25 cellular contexts compared by ENCODE assay signal in genomic region chr1:235725493-235725892, GRCh38.
DNase-seq lines count a peak whose midpoint lies in the region; ATAC-seq lines count a peak whose summit lies in the region.
"Had no signal": no experiment of that assay in that cellular context is flagged by ENCODE, and none has a peak within 500 bp of the region (broad histone marks: within the 10 kb centered on the region; RNA-seq: fewer than 3 reads in every experiment).

No MANE protein-coding gene starts in this region.

- no peak for ATAC-seq in activated T-cell treated with anti-CD3 and anti-CD28 coated beads, Interleukin-2, amount 50 U/mL, for 4 hours
- no peak for ATAC-seq in left ventricle myocardium superior
- ATAC-seq: activated naive CD4-positive, alpha-beta T cell treated with anti-CD3 and anti-CD28 coated beads, Interleukin-2, amount 50 U/mL, for 72 hours; activated T-helper 17 cell treated with anti-CD3 and anti-CD28 coated beads, Interleukin-2, amount 50 U/mL, for 72 hours; T-helper 17 cell had no signal

- H3K4me3 ChIP-seq in adipocyte (ENCODE audit: low read length): no peak overlapping the region
- H3K4me3 ChIP-seq: ascending aorta, BLaER1, lung, prostate gland had no signal

- no peaks in the 10 kb centered on the region for H3K4me1 Mint-ChIP-seq in activated T-cell treated with anti-CD3 and anti-CD28 coated beads, Interleukin-2, amount 50 U/mL, for 24 hours (ENCODE audit: low read depth)
- H3K4me1 Mint-ChIP-seq in activated T-cell treated with anti-CD3 and anti-CD28 coated beads, Interleukin-2, amount 50 U/mL, for 4 hours (ENCODE audit: low read depth): no peaks in the 10 kb centered on the region
- H3K4me1 Mint-ChIP-seq: activated CD4-positive, alpha-beta T cell treated with anti-CD3 and anti-CD28 coated beads, Interleukin-2, amount 10 ng/mL, durations not matched to agents 7 days and 5 days; activated T-helper 17 cell treated with anti-CD3 and anti-CD28 coated beads, Interleukin-2, amount 50 U/mL, for 72 hours; T-helper 17 cell had no signal

- H3K36me3 Mint-ChIP-seq in activated T-cell treated with anti-CD3 and anti-CD28 coated beads, Interleukin-2, amount 50 U/mL, for 24 hours (ENCODE audit: low read depth): peaks cover 37% of the 10 kb centered on the region
- H3K36me3 Mint-ChIP-seq in activated T-cell treated with anti-CD3 and anti-CD28 coated beads, Interleukin-2, amount 50 U/mL, for 4 hours (ENCODE audit: insufficient read depth): peaks cover 26% of the 10 kb centered on the region

- peak overlapping the region; percentile 42 for H3K27ac Mint-ChIP-seq in activated T-cell treated with anti-CD3 and anti-CD28 coated beads, Interleukin-2, amount 50 U/mL, for 24 hours
- H3K27ac Mint-ChIP-seq: activated CD4-positive, alpha-beta T cell treated with anti-CD3 and anti-CD28 coated beads, Interleukin-2, amount 10 ng/mL, durations not matched to agents 7 days and 5 days; activated T-helper 17 cell treated with anti-CD3 and anti-CD28 coated beads, Interleukin-2, amount 50 U/mL, for 72 hours; T-helper 17 cell had no signal

- DNase-seq in activated T-cell treated with anti-CD3 and anti-CD28 coated beads, Interleukin-2, amount 50 U/mL, for 24 hours: no peak
- DNase-seq in activated T-cell treated with anti-CD3 and anti-CD28 coated beads, Interleukin-2, amount 50 U/mL, for 4 hours: no peak
- DNase-seq in adipocyte (ENCODE audit: low read depth) (peak; percentile 38), kidney tubule cell (ENCODE audit: low spot score) (peak; percentile 42), smooth muscle cell of the brain vasculature (ENCODE audit: low read depth, low spot score) (peak; percentile 20), left ventricle myocardium superior (no peak), caudate nucleus (lab: John Stamatoyannopoulos, UW) (no peak)
- no peak for DNase-seq in stimulated activated naive CD4-positive, alpha-beta T cell treated with Interleukin-2 at 50 U/mL for 16 hours (lab: John Stamatoyannopoulos, UW)
- DNase-seq: 8988T; activated CD4-positive, alpha-beta T cell treated with anti-CD3 and anti-CD28 coated beads, Interleukin-2, amount 10 ng/mL, durations not matched to agents 7 days and 5 days; Calu3; cerebellar nuclear complex; effector CD8-positive, alpha-beta T cell; foreskin melanocyte; hippocampal formation; Kasumi-1; NCI-H1048; NCI-H2029; T-helper 17 cell had no signal

- peak overlapping the region; percentile 31 for H3K9ac ChIP-seq in adipocyte (ENCODE audit: low read length)
- H3K9ac ChIP-seq: BLaER1 had no signal

- H3K4me1 ChIP-seq in adipocyte (ENCODE audit: control insufficient read depth, insufficient read depth, low read length): peaks cover 6% of the 10 kb centered on the region
- H3K4me1 ChIP-seq: ascending aorta, BLaER1, prostate gland had no signal

- H3K9me3 Mint-ChIP-seq in activated T-cell treated with anti-CD3 and anti-CD28 coated beads, Interleukin-2, amount 50 U/mL, for 24 hours: no peaks in the 10 kb centered on the region
- H3K9me3 Mint-ChIP-seq in activated T-cell treated with anti-CD3 and anti-CD28 coated beads, Interleukin-2, amount 50 U/mL, for 4 hours: no peaks in the 10 kb centered on the region
- H3K9me3 Mint-ChIP-seq: activated CD4-positive, alpha-beta T cell treated with anti-CD3 and anti-CD28 coated beads, Interleukin-2, amount 10 ng/mL, durations not matched to agents 7 days and 5 days; activated naive CD4-positive, alpha-beta T cell treated with anti-CD3 and anti-CD28 coated beads, Interleukin-2, amount 50 U/mL, for 72 hours; activated T-helper 17 cell treated with anti-CD3 and anti-CD28 coated beads, Interleukin-2, amount 50 U/mL, for 72 hours had no signal

- no peak overlapping the region for H3K4me3 Mint-ChIP-seq in activated T-cell treated with anti-CD3 and anti-CD28 coated beads, Interleukin-2, amount 50 U/mL, for 24 hours
- H3K4me3 Mint-ChIP-seq in activated T-cell treated with anti-CD3 and anti-CD28 coated beads, Interleukin-2, amount 50 U/mL, for 4 hours: no peak overlapping the region
- H3K4me3 Mint-ChIP-seq: activated CD4-positive, alpha-beta T cell treated with anti-CD3 and anti-CD28 coated beads, Interleukin-2, amount 10 ng/mL, durations not matched to agents 7 days and 5 days; activated T-helper 17 cell treated with anti-CD3 and anti-CD28 coated beads, Interleukin-2, amount 50 U/mL, for 72 hours; T-helper 17 cell had no signal

- H3K27me3 ChIP-seq in adipocyte (replicated peaks; ENCODE audit: control insufficient read depth, insufficient read depth, low read length): no peaks in the 10 kb centered on the region
- H3K27me3 ChIP-seq: ascending aorta, BLaER1 had no signal

- intact Hi-C loops in left ventricle myocardium superior (cut with micrococcal nuclease): no loop called here

- H3K36me3 ChIP-seq in adipocyte (ENCODE audit: control insufficient read depth, insufficient read depth, low read length, severe bottlenecking): peaks cover 68% of the 10 kb centered on the region
- H3K36me3 ChIP-seq: prostate gland had no signal

- H3K27me3 Mint-ChIP-seq in activated T-cell treated with anti-CD3 and anti-CD28 coated beads, Interleukin-2, amount 50 U/mL, for 24 hours: no peaks in the 10 kb centered on the region
- no peaks in the 10 kb centered on the region for H3K27me3 Mint-ChIP-seq in activated T-cell treated with anti-CD3 and anti-CD28 coated beads, Interleukin-2, amount 50 U/mL, for 4 hours (ENCODE audit: low read depth)
- H3K27me3 Mint-ChIP-seq: activated CD4-positive, alpha-beta T cell treated with anti-CD3 and anti-CD28 coated beads, Interleukin-2, amount 10 ng/mL, durations not matched to agents 7 days and 5 days; activated T-helper 17 cell treated with anti-CD3 and anti-CD28 coated beads, Interleukin-2, amount 50 U/mL, for 72 hours; T-helper 17 cell had no signal

- no peak overlapping the region for H3K27ac ChIP-seq in caudate nucleus (ENCODE audit: low read depth, low read length)
- H3K27ac ChIP-seq: ascending aorta, BLaER1, prostate gland had no signal

- H3K9me3 ChIP-seq in adipocyte (ENCODE audit: control insufficient read depth, low read length): no peaks in the 10 kb centered on the region
- H3K9me3 ChIP-seq: ascending aorta, BLaER1, prostate gland had no signal

Comparison
In these comparisons a context has a peak if more than half of its experiments do, and no peak if none do; other contexts are left out.
1. DNase-seq: peak in adipocyte (single experiment), kidney tubule cell (single experiment) and smooth muscle cell of the brain vasculature (single experiment); none in activated T-cell treated with anti-CD3 and anti-CD28 coated beads, Interleukin-2, amount 50 U/mL, for 24 hours (single experiment), activated T-cell treated with anti-CD3 and anti-CD28 coated beads, Interleukin-2, amount 50 U/mL, for 4 hours (single experiment), left ventricle myocardium superior (single experiment), stimulated activated naive CD4-positive, alpha-beta T cell treated with Interleukin-2 at 50 U/mL for 16 hours (single experiment) and caudate nucleus (0 of 61).